20 cellular contexts compared by ENCODE assay signal in the genomic region with DNA sequence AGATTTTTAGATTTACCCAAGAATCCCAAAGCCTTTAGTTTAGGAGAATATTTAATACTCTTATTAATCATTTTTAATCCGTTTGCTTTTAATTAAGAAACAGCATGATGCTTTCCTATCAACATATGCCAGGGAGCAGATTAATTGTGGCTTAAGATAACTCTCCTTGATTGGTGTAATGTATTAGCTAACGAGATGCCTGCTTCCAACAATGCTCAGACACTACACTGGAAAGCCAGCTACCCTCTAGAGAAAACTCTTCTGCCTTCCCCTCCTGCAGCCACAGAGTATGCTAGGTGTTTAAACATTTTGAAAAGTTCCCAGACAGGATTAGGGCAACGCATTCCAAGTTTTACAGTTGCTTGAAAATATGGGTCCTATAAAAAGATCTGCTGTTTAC.
DNase-seq lines count a peak whose midpoint lies in the region; ATAC-seq and TF ChIP-seq lines count a peak whose summit lies in the region.
"Had no signal": no experiment of that assay in that cellular context is flagged by ENCODE, and none has a peak within 500 bp of the region (broad histone marks: within the 10 kb centered on the region; RNA-seq: fewer than 3 reads in every experiment).

No MANE protein-coding gene starts in this region.

- DNase-seq in activated T-cell treated with anti-CD3 and anti-CD28 coated beads, Interleukin-2, amount 50 U/mL, for 24 hours: no peak
- no peak for DNase-seq in activated T-cell treated with anti-CD3 and anti-CD28 coated beads for 4 hours
- DNase-seq in NCI-H82 treated with DMSO at 0.1 percent for 48 hours (lab: John Stamatoyannopoulos, UW; ENCODE audit: unreplicated experiment): peak; percentile 16
- no peak for DNase-seq in central memory CD8-positive, alpha-beta T cell (ENCODE audit: low spot score in 2 of 2)
- no peak for DNase-seq in spleen
- no peak for DNase-seq in hippocampal formation (lab: John Stamatoyannopoulos, UW)
- DNase-seq in glutamatergic neuron: no peak
- DNase-seq in stimulated activated naive CD4-positive, alpha-beta T cell treated with Interleukin-2 at 50 U/mL for 16 hours (lab: John Stamatoyannopoulos, UW): no peak
- DNase-seq: activated CD4-positive, alpha-beta T cell treated with anti-CD3 and anti-CD28 coated beads for 48 hours; colonic mucosa; gastrocnemius medialis; KBM-7; left ventricle myocardium superior; NCI-H1417; NCI-H2171 treated with DMSO at 0.1 percent for 48 hours; stimulated activated CD4-positive, alpha-beta T cell treated with anti-CD3 and anti-CD28 coated beads, Interleukin-12 subunit alpha, Interleukin-12 subunit beta, amount 100 ng/mL, for 4 hours; stimulated activated naive CD8-positive, alpha-beta T cell treated with anti-CD3 and anti-CD28 coated beads, Interleukin-15, Interleukin-2, amounts not matched to agents 100 U/mL and 50 U/mL, for 24 hours; upper lobe of right lung had no signal

- H3K27me3 Mint-ChIP-seq in activated T-cell treated with anti-CD3 and anti-CD28 coated beads, Interleukin-2, amount 50 U/mL, for 24 hours: no peaks in the 10 kb centered on the region
- H3K27me3 Mint-ChIP-seq in central memory CD8-positive, alpha-beta T cell: no peaks in the 10 kb centered on the region
- no peaks in the 10 kb centered on the region for H3K27me3 Mint-ChIP-seq in glutamatergic neuron (ENCODE audit: unreplicated experiment)

- peak overlapping the region in 7 of 8 donors; percentile 48 to 89 (median 81) for H3K27ac ChIP-seq in spleen
- H3K27ac ChIP-seq: ascending aorta, gastrocnemius medialis had no signal

- no peak overlapping the region for H3K4me3 ChIP-seq in spleen
- H3K4me3 ChIP-seq: ascending aorta, colonic mucosa, gastrocnemius medialis, GM12878, upper lobe of right lung had no signal

- intact Hi-C loops in spleen (cut with DNase I; ENCODE audit: low total_unique reads): no loop called here

- peak overlapping the region; percentile 88 for H3K27ac Mint-ChIP-seq in activated T-cell treated with anti-CD3 and anti-CD28 coated beads, Interleukin-2, amount 50 U/mL, for 24 hours
- peak overlapping the region; percentile 99 for H3K27ac Mint-ChIP-seq in central memory CD8-positive, alpha-beta T cell (ENCODE audit: low read depth)
- H3K27ac Mint-ChIP-seq in glutamatergic neuron (ENCODE audit: unreplicated experiment): no peak overlapping the region

- 92 to 96% (median 94%) methylated on average over 3 of the region's 3 CpGs for WGBS in spleen, 5 donors

- no peak for ATAC-seq in central memory CD8-positive, alpha-beta T cell (replicated peaks; ENCODE audit: extremely low read depth, poor library complexity, severe bottlenecking)
- ATAC-seq: gastrocnemius medialis, GM12878, left ventricle myocardium superior, upper lobe of right lung had no signal

- peaks cover 0 to 39% (median 26%) of the 10 kb centered on the region in 6 donors for H3K4me1 ChIP-seq in spleen
- H3K4me1 ChIP-seq: ascending aorta, colonic mucosa, upper lobe of right lung had no signal

- peaks cover 95% of the 10 kb centered on the region for H3K36me3 Mint-ChIP-seq in activated T-cell treated with anti-CD3 and anti-CD28 coated beads, Interleukin-2, amount 50 U/mL, for 24 hours (ENCODE audit: low read depth)
- H3K36me3 Mint-ChIP-seq in central memory CD8-positive, alpha-beta T cell (ENCODE audit: insufficient read depth): peaks cover 6% of the 10 kb centered on the region
- H3K36me3 Mint-ChIP-seq in glutamatergic neuron (ENCODE audit: unreplicated experiment): no peaks in the 10 kb centered on the region

- H3K36me3 ChIP-seq in spleen: peaks cover 0 to 64% (median 29%) of the 10 kb centered on the region in 6 donors
- H3K36me3 ChIP-seq: colonic mucosa had no signal

- no peaks in the 10 kb centered on the region for H3K27me3 ChIP-seq in spleen (replicated peaks in 1 of 7)
- H3K27me3 ChIP-seq: ascending aorta, colonic mucosa, gastrocnemius medialis, upper lobe of right lung had no signal

- peaks cover 43% of the 10 kb centered on the region for H3K4me1 Mint-ChIP-seq in activated T-cell treated with anti-CD3 and anti-CD28 coated beads, Interleukin-2, amount 50 U/mL, for 24 hours (ENCODE audit: low read depth)
- H3K4me1 Mint-ChIP-seq in central memory CD8-positive, alpha-beta T cell: peaks cover 38% of the 10 kb centered on the region
- H3K4me1 Mint-ChIP-seq in glutamatergic neuron (ENCODE audit: low read depth, unreplicated experiment): peaks cover 14% of the 10 kb centered on the region

- no peak for TF ChIP-seq POLR2A in spleen (IDR thresholded peaks at IDR 0.05)

- no peak overlapping the region for H3K4me3 Mint-ChIP-seq in activated T-cell treated with anti-CD3 and anti-CD28 coated beads, Interleukin-2, amount 50 U/mL, for 24 hours
- H3K4me3 Mint-ChIP-seq in central memory CD8-positive, alpha-beta T cell: peak overlapping the region; percentile 72
- H3K4me3 Mint-ChIP-seq in glutamatergic neuron (ENCODE audit: unreplicated experiment): no peak overlapping the region

- no peak for TF ChIP-seq CTCF in spleen (IDR thresholded peaks at IDR 0.05 in 8 of 11, conservative IDR thresholded peaks at IDR 0.05 in 3 of 11)
- no peak for TF ChIP-seq CTCF in glutamatergic neuron (IDR thresholded peaks at IDR 0.05; ENCODE audit: partially characterized antibody, unreplicated experiment)

- H3K9me3 Mint-ChIP-seq in activated T-cell treated with anti-CD3 and anti-CD28 coated beads, Interleukin-2, amount 50 U/mL, for 24 hours: no peaks in the 10 kb centered on the region
- H3K9me3 Mint-ChIP-seq in central memory CD8-positive, alpha-beta T cell: no peaks in the 10 kb centered on the region
- H3K9me3 Mint-ChIP-seq in glutamatergic neuron (ENCODE audit: unreplicated experiment): peaks cover 2% of the 10 kb centered on the region

- no peaks in the 10 kb centered on the region for H3K9me3 ChIP-seq in spleen
- H3K9me3 ChIP-seq: ascending aorta, colonic mucosa, gastrocnemius medialis, upper lobe of right lung had no signal
